ENCODE assay signal across 23 cellular contexts in the genomic region with DNA sequence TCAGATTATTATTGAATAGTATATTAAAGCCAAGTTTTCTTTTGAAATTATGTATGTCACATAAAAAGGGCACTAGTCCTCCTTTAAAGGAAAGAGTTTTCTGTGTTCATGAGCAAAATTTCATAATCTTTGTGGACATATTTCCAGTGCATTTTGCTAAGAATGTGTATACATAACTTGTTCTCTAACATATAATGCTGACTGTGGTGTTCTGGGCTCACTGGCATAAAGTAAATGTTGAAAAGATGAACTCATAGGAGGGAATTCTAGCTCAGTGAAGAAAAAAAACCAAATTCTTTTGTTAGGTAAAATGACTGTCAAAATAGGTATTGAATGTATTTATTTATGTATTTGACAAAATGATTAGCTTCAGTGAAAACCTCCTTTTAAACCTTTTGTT. TPM values are rescaled to one million over a fixed set of nuclear protein-coding genes. Genes with fewer than 3 reads are reported as not detected.
"Had no signal": no experiment of that assay in that cellular context is flagged by ENCODE, and none has a peak within 500 bp of the region (broad histone marks: within the 10 kb centered on the region; RNA-seq: fewer than 3 reads in every experiment).

No MANE protein-coding gene starts in this region.

- DNase-seq: MG63, NCI-H1092, NCI-H1105 treated with DMSO at 0.1 percent for 48 hours, NCI-H1417 treated with DMSO at 0.1 percent for 48 hours, NCI-H146, NCI-H1694 treated with DMSO at 0.1 percent for 48 hours, NCI-H1930, NCI-H2081, NCI-H2107, NCI-H2227 treated with DMSO at 0.1 percent for 48 hours, NCI-H524, NCI-H69, NCI-H774, Right ventricle myocardium superior, RPMI8226, SIG-M5, SK-N-SH, SW 1271, T-cell had no signal

- FAIRE-seq: HTR-8/SVneo, RCC 7860 had no signal

- H3K4me2 ChIP-seq: SK-N-SH had no signal

- H3K4me3 ChIP-seq: MG63, SJSA1 had no signal

- ATAC-seq: T-cell had no signal

- H3K9ac ChIP-seq: SK-N-SH had no signal

- H3K27ac ChIP-seq: HL-60, SJSA1 had no signal

- H3K27me3 ChIP-seq: MG63, SJSA1 had no signal

- H3K9me3 ChIP-seq: MG63, SJSA1, SK-N-SH had no signal

- H3K4me1 ChIP-seq: SJSA1 had no signal

RNA-seq across cellular contexts. Expression of a gene that starts 6.2 kb away (rescaled TPM):
- total RNA-seq: Right ventricle myocardium superior, SJSA1, T-cell had no signal
- polyA plus RNA-seq: SK-N-SH had no signal
